19 cellular contexts compared by ENCODE assay signal in genomic region chr16:86584726-86585721, GRCh38. TPM values are rescaled to one million over a fixed set of nuclear protein-coding genes. Genes with fewer than 3 reads are reported as not detected.
DNase-seq lines count a peak whose midpoint lies in the region; ATAC-seq and TF ChIP-seq lines count a peak whose summit lies in the region.
"Had no signal": no experiment of that assay in that cellular context is flagged by ENCODE, and none has a peak within 500 bp of the region (broad histone marks: within the 10 kb centered on the region; RNA-seq: fewer than 3 reads in every experiment).

No MANE protein-coding gene starts in this region.

- no peak overlapping the region for H3K14ac ChIP-seq in neuronal stem cell (ENCODE audit: low read length)

- no CpG with 5 or more reads among the region's 12 CpGs for WGBS in neuronal stem cell (ENCODE audit: extremely low coverage in 2 of 2, insufficient read length in 2 of 2, insufficient replicate concordance in 1 of 2), 2 donors

- peak overlapping the region; percentile 69 for H3K27ac Mint-ChIP-seq in Calu3 (ENCODE audit: unreplicated experiment)
- H3K27ac Mint-ChIP-seq: activated CD8-positive, alpha-beta T cell treated with anti-CD3 and anti-CD28 coated beads for 36 hours; stimulated activated memory B cell treated with anti-CD40 and anti-IgM and Interleukin-4, amounts not matched to agents 10 μg/mL and 1 μg/mL and 100 μg/mL, for 72 hours had no signal

- H2AFZ ChIP-seq in neuronal stem cell (ENCODE audit: low read length): no peak overlapping the region

- peak overlapping the region; percentile 2 for H3K18ac ChIP-seq in neuronal stem cell (ENCODE audit: low read length)

- H3K79me1 ChIP-seq in neuronal stem cell (ENCODE audit: low read depth, low read length): no peaks in the 10 kb centered on the region

- H3K4me3 ChIP-seq in astrocyte of the spinal cord (ENCODE audit: low read depth, low read length) (no peak overlapping the region), neuronal stem cell (ENCODE audit: low read length in 2 of 2) (no peak overlapping the region)

- no peak overlapping the region for H3K9ac ChIP-seq in neuronal stem cell (ENCODE audit: low read depth, low read length, poor library complexity)

- H3K4ac ChIP-seq in neuronal stem cell (ENCODE audit: low read length): no peak overlapping the region

- no peak overlapping the region for H2AK5ac ChIP-seq in neuronal stem cell (ENCODE audit: low read depth, low read length)

- in situ Hi-C loops in astrocyte of the spinal cord (cut with HindIII; ENCODE audit: low sequenced_read_pairs): no loop called here

- H3K27me3 Mint-ChIP-seq in Calu3 (ENCODE audit: unreplicated experiment): no peaks in the 10 kb centered on the region

- no peak overlapping the region for H2BK120ac ChIP-seq in neuronal stem cell (ENCODE audit: low read depth, low read length)

- no peak overlapping the region for H3K4me2 ChIP-seq in neuronal stem cell (ENCODE audit: insufficient read depth, low read length, poor library complexity, severe bottlenecking)

- H3K4me3 Mint-ChIP-seq in Calu3 (ENCODE audit: low read depth, unreplicated experiment): peak overlapping the region; percentile 8
- H3K4me3 Mint-ChIP-seq: activated CD8-positive, alpha-beta T cell treated with anti-CD3 and anti-CD28 coated beads for 36 hours; stimulated activated memory B cell treated with anti-CD40 and anti-IgM and Interleukin-4, amounts not matched to agents 10 μg/mL and 1 μg/mL and 100 μg/mL, for 72 hours had no signal

- H2BK5ac ChIP-seq in neuronal stem cell (ENCODE audit: low read length): no peak overlapping the region

- H3K27me3 ChIP-seq in neuronal stem cell (ENCODE audit: control insufficient read depth in 3 of 3, insufficient read depth in 3 of 3, low read depth in 1 of 3, low read length in 3 of 3): peaks cover 6 to 47% (median 21%) of the 10 kb centered on the region in 3 experiments

- peak; percentile 55 for DNase-seq in Calu3
- DNase-seq in LoVo (ENCODE audit: low spot score): peak; percentile 43
- DNase-seq in astrocyte of the spinal cord (ENCODE audit: low read depth, low spot score): peak; percentile 76
- no peak for DNase-seq in neuronal stem cell (ENCODE audit: low spot score)
- no peak for DNase-seq in ureter (ENCODE audit: low spot score)
- DNase-seq in OCI-M1 (lab: John Stamatoyannopoulos, UW): no peak
- DNase-seq in NCI-H446 (lab: John Stamatoyannopoulos, UW): no peak
- DNase-seq: activated CD8-positive, alpha-beta T cell treated with anti-CD3 and anti-CD28 coated beads for 36 hours; activated gamma-delta T cell treated with Interleukin-2 at 50 U/mL for 16 hours; C1 segment of cervical spinal cord; central memory CD4-positive, alpha-beta T cell; NCI-H510A; Right ventricle myocardium superior; stimulated activated CD4-positive, alpha-beta T cell treated with anti-CD3 and anti-CD28 coated beads, Interleukin-4, amount 100 ng/mL, for 24 hours had no signal

- no peaks in the 10 kb centered on the region for H3K4me1 ChIP-seq in neuronal stem cell (ENCODE audit: control insufficient read depth in 2 of 2, insufficient read depth in 1 of 2, low read depth in 1 of 2, low read length in 2 of 2)

- H2BK15ac ChIP-seq in neuronal stem cell (ENCODE audit: low read length): no peak overlapping the region

- no peak overlapping the region for H3K27ac ChIP-seq in neuronal stem cell (replicated peaks; ENCODE audit: low read length)

- H2BK12ac ChIP-seq in neuronal stem cell (ENCODE audit: low read length): no peak overlapping the region

- intact Hi-C loops in Calu3 (cut with micrococcal nuclease; ENCODE audit: unreplicated experiment): loop anchor here (2.0 kb wide), 1 partner anchor 48 kb away; no protein-coding TSS in a partner anchor

- no peaks in the 10 kb centered on the region for H3K36me3 ChIP-seq in neuronal stem cell (replicated peaks in 1 of 2; ENCODE audit: control insufficient read depth in 2 of 2, insufficient read depth in 2 of 2, low read length in 2 of 2)

- no peak overlapping the region for H3K23ac ChIP-seq in neuronal stem cell (ENCODE audit: low read depth, low read length, poor library complexity)

- H4K8ac ChIP-seq in neuronal stem cell (ENCODE audit: low read depth, low read length): no peak overlapping the region

- H3K4me1 Mint-ChIP-seq in Calu3 (ENCODE audit: low read depth, unreplicated experiment): peaks cover 37% of the 10 kb centered on the region
- H3K4me1 Mint-ChIP-seq: stimulated activated memory B cell treated with anti-CD40 and anti-IgM and Interleukin-4, amounts not matched to agents 10 μg/mL and 1 μg/mL and 100 μg/mL, for 72 hours had no signal

- peaks cover 27% of the 10 kb centered on the region for H3K36me3 Mint-ChIP-seq in Calu3 (ENCODE audit: insufficient read depth, unreplicated experiment)
- H3K36me3 Mint-ChIP-seq: stimulated activated memory B cell treated with anti-CD40 and anti-IgM and Interleukin-4, amounts not matched to agents 10 μg/mL and 1 μg/mL and 100 μg/mL, for 72 hours had no signal

- no peak for TF ChIP-seq CTCF in Calu3 (IDR thresholded peaks at IDR 0.05; ENCODE audit: unreplicated experiment)
- no peak for TF ChIP-seq CTCF in astrocyte of the spinal cord (IDR thresholded peaks at IDR 0.05; ENCODE audit: low read depth, low read length)

- ATAC-seq in GM21367 (IDR thresholded peaks at IDR 0.05; ENCODE audit: unreplicated experiment): no peak
- ATAC-seq: activated CD8-positive, alpha-beta T cell treated with anti-CD3 and anti-CD28 coated beads for 36 hours; stimulated activated memory B cell treated with anti-CD40 and anti-IgM and Interleukin-4, amounts not matched to agents 10 μg/mL and 1 μg/mL and 100 μg/mL, for 72 hours had no signal

- no TSS peak for BruUV-seq in Calu3 (replicated peaks; lab: Mats Ljungman, UMichigan)

- CTCF ChIA-PET in Calu3 (lab: Charles Lee): interaction anchor here (0.9 to 1.4 kb wide), 4 partner anchors 9 to 433 kb away, joined by 3 to 11 read pairs (median 4); no protein-coding TSS in a partner anchor

- H4K91ac ChIP-seq in neuronal stem cell (ENCODE audit: low read depth, low read length, poor library complexity): peak overlapping the region; percentile 20

- H3K9me3 Mint-ChIP-seq in Calu3 (ENCODE audit: low read depth, unreplicated experiment): no peaks in the 10 kb centered on the region
- H3K9me3 Mint-ChIP-seq: activated CD8-positive, alpha-beta T cell treated with anti-CD3 and anti-CD28 coated beads for 36 hours; stimulated activated memory B cell treated with anti-CD40 and anti-IgM and Interleukin-4, amounts not matched to agents 10 μg/mL and 1 μg/mL and 100 μg/mL, for 72 hours had no signal

- H3K9me3 ChIP-seq in neuronal stem cell (replicated peaks in 1 of 2; ENCODE audit: control insufficient read depth in 2 of 2, insufficient read depth in 1 of 2, low read depth in 1 of 2, low read length in 2 of 2): no peaks in the 10 kb centered on the region

RNA-seq across cellular contexts. Expression of gene FOXL1, which starts 6.7 kb away (rescaled TPM):
- 13.3 and 14.5 TPM in 2 replicates for total RNA-seq in Calu3 (2022)
- polyA plus RNA-seq in neuronal stem cell (2013, experiment 1 of 2): 0.04 TPM
- polyA plus RNA-seq in neuronal stem cell (2013, experiment 2 of 2): 0.07 TPM
- total RNA-seq in ureter: 10.9 TPM
- total RNA-seq: activated CD8-positive, alpha-beta T cell treated with anti-CD3 and anti-CD28 coated beads for 36 hours; H1; mononuclear cell had no signal

RNA-seq across cellular contexts. Expression of gene FOXC2, which starts 18.4 kb away (rescaled TPM):
- total RNA-seq in Calu3 (2022) (8.7 and 10.9 TPM in 2 replicates), ureter (7.3 TPM)
- 0.15 TPM for polyA plus RNA-seq in neuronal stem cell (2013, experiment 1 of 2)
- 0.12 TPM for polyA plus RNA-seq in neuronal stem cell (2013, experiment 2 of 2)
- total RNA-seq: activated CD8-positive, alpha-beta T cell treated with anti-CD3 and anti-CD28 coated beads for 36 hours; HT-29; mononuclear cell had no signal
- polyA plus RNA-seq: H1 had no signal

RNA-seq across cellular contexts. Expression of gene MTHFSD, which starts 30.0 kb away (rescaled TPM):
- total RNA-seq in Calu3 (2022): 47.8 and 48.9 TPM in 2 replicates
- polyA plus RNA-seq in neuronal stem cell (2013, experiment 1 of 2): 12.3 TPM
- polyA plus RNA-seq in neuronal stem cell (2013, experiment 2 of 2): 12.6 TPM
- total RNA-seq in ureter: 28.7 TPM

Comparison
In these comparisons a context has a peak if more than half of its experiments do, and no peak if none do; other contexts are left out.
1. DNase-seq: peak in Calu3 (single experiment), LoVo (single experiment) and astrocyte of the spinal cord (single experiment); none in neuronal stem cell (single experiment), ureter (single experiment), OCI-M1 (single experiment) and NCI-H446 (0 of 2).